ENCODE assay signal across 16 cellular contexts in genomic region chr7:35714862-35715261, GRCh38. TPM values are rescaled to one million over a fixed set of nuclear protein-coding genes. Genes with fewer than 3 reads are reported as not detected.
DNase-seq lines count a peak whose midpoint lies in the region; ATAC-seq, FAIRE-seq and TF ChIP-seq lines count a peak whose summit lies in the region.
"Had no signal": no experiment of that assay in that cellular context is flagged by ENCODE, and none has a peak within 500 bp of the region (broad histone marks: within the 10 kb centered on the region; RNA-seq: fewer than 3 reads in every experiment).

No MANE protein-coding gene starts in this region.

- intact Hi-C loops in PC-3 (cut with micrococcal nuclease): no loop called here
- intact Hi-C loops in head of caudate nucleus (cut with DNase I): loop anchor here (5.0 kb wide), 2 partner anchors 87 to 192 kb away; partner anchors contain the start of gene SEPTIN7
- intact Hi-C loops in aorta (cut with DNase I): loop anchor here (5.0 to 10.0 kb wide), 2 partner anchors 80 to 87 kb away; partner anchors contain the start of gene SEPTIN7 (in 1 of the 2)

- no peak for TF ChIP-seq RAD21 in A549 (conservative IDR thresholded peaks at IDR 0.05 in 1 of 2, IDR thresholded peaks at IDR 0.05 in 1 of 2)

- H3K27me3 Mint-ChIP-seq in nephron progenitor cell (ENCODE audit: low read depth, poor library complexity): peaks cover 6% of the 10 kb centered on the region

- H3K36me3 ChIP-seq in PC-3 (ENCODE audit: low read depth, low read length) (no peaks in the 10 kb centered on the region), aorta (ENCODE audit: control insufficient read depth in 1 of 2, insufficient read depth in 2 of 2, low read length in 1 of 2) (no peaks in the 10 kb centered on the region)
- H3K36me3 ChIP-seq: neural progenitor cell had no signal

- CTCF ChIA-PET in A549 (lab: Yijun Ruan, JAX) (no interaction called here), PC-3 (lab: Charles Lee) (no interaction called here)

- no peaks in the 10 kb centered on the region for H3F3A ChIP-seq in PC-3 (ENCODE audit: low read length, unreplicated experiment)

- ATAC-seq in A549 (peak; percentile 39 to 56; a peak in 4 of 6 replicates), PC-3 (peak; percentile 58), aorta (ENCODE audit: low FRiP score) (no peak)

- TF ChIP-seq POLR2A in A549 (IDR thresholded peaks at IDR 0.05; ENCODE audit: low read length): no peak

- no peak overlapping the region for H3K4me3 ChIP-seq in A549
- no peak overlapping the region for H3K4me3 ChIP-seq in PC-3 (ENCODE audit: low read length)
- H3K4me3 ChIP-seq in aorta (ENCODE audit: low read length in 2 of 2): no peak overlapping the region
- H3K4me3 ChIP-seq: neural progenitor cell had no signal

- no peaks in the 10 kb centered on the region for H3K9me3 Mint-ChIP-seq in nephron progenitor cell
- H3K9me3 Mint-ChIP-seq: CD4-positive, CD25-positive, alpha-beta regulatory T cell; neural progenitor cell had no signal

- H3K79me2 ChIP-seq in PC-3 (ENCODE audit: low read length): no peaks in the 10 kb centered on the region

- H3K4me1 ChIP-seq in A549 (peaks cover 16% of the 10 kb centered on the region; the same call in 2 of the 3 replicates), PC-3 (ENCODE audit: insufficient read depth, low read length) (peaks cover 5% of the 10 kb centered on the region; the same call in 1 of the 2 replicates), aorta (ENCODE audit: control insufficient read depth in 1 of 2, insufficient read depth in 2 of 2, low read length in 2 of 2) (peaks cover 0 to 5% of the 10 kb centered on the region in 2 donors)
- H3K4me1 ChIP-seq: neural progenitor cell had no signal

- TF ChIP-seq EP300 in A549 (IDR thresholded peaks at IDR 0.05): no peak

- no peaks in the 10 kb centered on the region for H3K9me3 ChIP-seq in A549
- H3K9me3 ChIP-seq in PC-3 (ENCODE audit: low read length): no peaks in the 10 kb centered on the region
- H3K9me3 ChIP-seq in aorta (ENCODE audit: control insufficient read depth, low read length): no peaks in the 10 kb centered on the region

- no peak overlapping the region for H2AFZ ChIP-seq in PC-3 (ENCODE audit: low read length)
- H2AFZ ChIP-seq: neural progenitor cell had no signal

- H3K36me3 Mint-ChIP-seq in nephron progenitor cell (ENCODE audit: low read depth): no peaks in the 10 kb centered on the region
- H3K36me3 Mint-ChIP-seq: CD4-positive, CD25-positive, alpha-beta regulatory T cell; neural progenitor cell had no signal

- no TSS peak for BruUV-seq in PC-3 (replicated peaks; lab: Mats Ljungman, UMichigan)

- H3K4me2 ChIP-seq in A549: no peak overlapping the region
- no peak overlapping the region for H3K4me2 ChIP-seq in PC-3 (ENCODE audit: low read length)
- H3K4me2 ChIP-seq: neural progenitor cell had no signal

- TF ChIP-seq CTCF in A549 (IDR thresholded peaks at IDR 0.05) (no peak), GM12872 (IDR thresholded peaks at IDR 0.05; ENCODE audit: insufficient read depth, low read depth, low read length) (0 out of 3 replicates have a peak, but pooled peaks have one; percentile 28), PC-3 (conservative IDR thresholded peaks at IDR 0.05; ENCODE audit: low read depth, low read length) (no peak), nephron progenitor cell (IDR thresholded peaks at IDR 0.05) (no peak)

- WGBS in A549 (ENCODE audit: missing lambda C conversion rate): 68% methylated on average over 1 of the region's 1 CpG
- 99 to 100% methylated on average over 1 of the region's 1 CpG for WGBS in aorta, 2 donors

- DNase-seq in A549 (ENCODE audit: low read depth in 1 of 2, low spot score in 1 of 2) (no peak), PC-3 (peak; percentile 45), head of caudate nucleus (peak in 41 of 42 donors; percentile 22 to 86 (median 70)), SHP77 (lab: John Stamatoyannopoulos, UW) (no peak), T1000 (lab: John Stamatoyannopoulos, UW) (no peak), nephron progenitor cell (no peak), aorta (no peak)
- DNase-seq: activated CD4-positive, CD25-positive, alpha-beta regulatory T cell; activated gamma-delta T cell treated with Interleukin-2 at 50 U/mL for 16 hours; CD4-positive, CD25-positive, alpha-beta regulatory T cell; effector CD4-positive, alpha-beta T cell; H9; NCI-H1048; NCI-H774 had no signal

- H3K27ac Mint-ChIP-seq in nephron progenitor cell: no peak overlapping the region
- H3K27ac Mint-ChIP-seq: CD4-positive, CD25-positive, alpha-beta regulatory T cell; H9; neural progenitor cell had no signal

- no peaks in the 10 kb centered on the region for H3K4me1 Mint-ChIP-seq in nephron progenitor cell

- no peaks in the 10 kb centered on the region for H3K9me2 ChIP-seq in PC-3 (replicated peaks; ENCODE audit: low read length)

- H3K4me3 Mint-ChIP-seq in nephron progenitor cell: no peak overlapping the region
- H3K4me3 Mint-ChIP-seq: CD4-positive, CD25-positive, alpha-beta regulatory T cell; H9; neural progenitor cell had no signal

- no peaks in the 10 kb centered on the region for H4K20me1 ChIP-seq in PC-3 (ENCODE audit: low read length)

- POLR2A ChIA-PET in A549 (lab: Yijun Ruan, JAX): no interaction called here
- POLR2A ChIA-PET in PC-3 (lab: Charles Lee; ENCODE audit: unreplicated experiment): no interaction called here

- H3K27me3 ChIP-seq in PC-3 (ENCODE audit: low read length) (no peaks in the 10 kb centered on the region), aorta (ENCODE audit: control insufficient read depth in 1 of 2, insufficient read depth in 2 of 2, low read length in 1 of 2) (no peaks in the 10 kb centered on the region)
- H3K27me3 ChIP-seq: neural progenitor cell had no signal

- H3K9ac ChIP-seq in PC-3 (ENCODE audit: low read length): no peak overlapping the region
- H3K9ac ChIP-seq: neural progenitor cell had no signal

- H3K27ac ChIP-seq in A549 (no peak overlapping the region), PC-3 (ENCODE audit: low read length) (no peak overlapping the region), aorta (ENCODE audit: low read depth in 1 of 2, low read length in 2 of 2) (no peak overlapping the region)
- H3K27ac ChIP-seq: neural progenitor cell had no signal

- FAIRE-seq in A549 (lab: Jason Lieb, UNC): no peak

TF ChIP-seq in A549, 52 proteins besides CTCF, POLR2A, EP300 and RAD21 (continues in another document):
- TF ChIP-seq ESRRA (IDR thresholded peaks at IDR 0.05; ENCODE audit: borderline replicate concordance, low read length): no peak
- no peak for TF ChIP-seq TP53 (CRISPR knock-in tag; IDR thresholded peaks at IDR 0.05)
- TF ChIP-seq BHLHE40 (IDR thresholded peaks at IDR 0.05; ENCODE audit: low read depth, low read length): no peak
- no peak for TF ChIP-seq REST (IDR thresholded peaks at IDR 0.05)
- TF ChIP-seq E2F6 (IDR thresholded peaks at IDR 0.05; ENCODE audit: borderline replicate concordance, low read depth): no peak
- TF ChIP-seq, protein P1, sequence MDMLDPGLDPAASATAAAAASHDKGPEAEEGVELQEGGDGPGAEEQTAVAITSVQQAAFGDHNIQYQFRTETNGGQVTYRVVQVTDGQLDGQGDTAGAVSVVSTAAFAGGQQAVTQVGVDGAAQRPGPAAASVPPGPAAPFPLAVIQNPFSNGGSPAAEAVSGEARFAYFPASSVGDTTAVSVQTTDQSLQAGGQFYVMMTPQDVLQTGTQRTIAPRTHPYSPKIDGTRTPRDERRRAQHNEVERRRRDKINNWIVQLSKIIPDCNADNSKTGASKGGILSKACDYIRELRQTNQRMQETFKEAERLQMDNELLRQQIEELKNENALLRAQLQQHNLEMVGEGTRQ (IDR thresholded peaks at IDR 0.05): no peak
- TF ChIP-seq PHF8 (IDR thresholded peaks at IDR 0.05; ENCODE audit: borderline replicate concordance, low read depth): no peak
- no peak for TF ChIP-seq KDM1A (IDR thresholded peaks at IDR 0.05; ENCODE audit: low read depth)
- TF ChIP-seq CEBPB (IDR thresholded peaks at IDR 0.05): no peak
- no peak for TF ChIP-seq NR3C1 (IDR thresholded peaks at IDR 0.05)

RNA-seq across cellular contexts. Expression of gene HERPUD2, which starts 19.9 kb away (rescaled TPM):
- 34.8 and 47.8 TPM in 2 replicates for polyA plus RNA-seq in A549 (2011; rRNA removed)
- 18.0 and 25.4 TPM in 2 replicates for polyA plus RNA-seq in A549 (2012; cell fraction: cytosol; rRNA removed)
- polyA plus RNA-seq in A549 (2012; cell fraction: nucleus; rRNA removed): 16.1 and 21.7 TPM in 2 replicates
- 11.7 to 15.3 TPM (median 13.2 TPM) in 3 replicates for polyA plus RNA-seq in A549 (2017; fragmentation: RNase III; extraction: RNeasy Plus Mini Kit Qiagen cat#74134 plus additional on column Dnase treatment)
- 68.1 and 80.1 TPM in 2 replicates for polyA minus RNA-seq in A549 (2011; rRNA and poly(A)+ RNA removed)
- total RNA-seq in PC-3 (2014; rRNA removed): 11.5 and 11.7 TPM in 2 replicates
- total RNA-seq in aorta: 10 to 100 TPM; 24.7 to 26.4 TPM
- 10 to 100 TPM; 17.0 to 17.5 TPM for polyA plus RNA-seq in aorta

Comparison
In these comparisons a context has a peak if more than half of its experiments do, and no peak if none do; other contexts are left out.
1. DNase-seq: peak in PC-3 (single experiment) and head of caudate nucleus (41 of 42); none in A549 (0 of 2), SHP77 (0 of 2), T1000 (single experiment), nephron progenitor cell (single experiment) and aorta (0 of 2).